In the genomic region with DNA sequence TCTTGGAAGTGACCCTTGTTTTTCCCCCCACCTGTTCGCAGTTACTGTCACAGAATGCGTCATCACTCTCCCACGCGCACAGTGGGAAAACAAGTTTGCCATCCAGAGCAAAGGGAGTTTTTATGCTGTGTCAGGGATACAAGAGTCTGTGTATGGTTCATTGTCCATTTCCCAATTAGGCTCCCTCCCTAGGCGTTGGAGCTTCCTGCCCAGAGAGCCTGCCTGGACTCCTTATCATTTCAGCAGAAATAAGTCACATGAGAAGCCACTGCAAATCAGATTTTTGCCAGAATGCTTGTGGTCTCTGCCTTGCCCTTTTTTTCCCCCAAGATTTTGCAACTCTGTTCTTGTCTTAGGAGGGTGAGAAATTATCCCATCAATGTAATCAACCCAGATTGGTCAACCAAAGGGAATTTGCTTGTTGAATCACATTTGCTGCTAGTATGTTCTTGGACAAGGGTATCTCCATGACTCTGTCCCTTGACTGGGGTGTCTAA, we compare ENCODE assay signal across 23 cellular contexts.
DNase-seq lines count a peak whose midpoint lies in the region; ATAC-seq and TF ChIP-seq lines count a peak whose summit lies in the region.
"Had no signal": no experiment of that assay in that cellular context is flagged by ENCODE, and none has a peak within 500 bp of the region (broad histone marks: within the 10 kb centered on the region; RNA-seq: fewer than 3 reads in every experiment).

No MANE protein-coding gene starts in this region.

- intact Hi-C loops in uterus (cut with DNase I; ENCODE audit: low total_unique reads): no loop called here

- no peak overlapping the region for H3K27ac Mint-ChIP-seq in stimulated activated naive CD8-positive, alpha-beta T cell treated with anti-CD3 and anti-CD28 coated beads, Interleukin-15, amount 100 ng/mL, for 72 hours
- H3K27ac Mint-ChIP-seq: H9; T-helper 1 cell treated with Interleukin-12 subunit alpha and Interleukin-12 subunit beta and Interleukin-4 antibody, amounts not matched to agents 30 μg/mL and 1 μg/mL, for 36 hours had no signal

- H3K4me3 ChIP-seq in uterus: no peak overlapping the region
- H3K4me3 ChIP-seq: left ventricle myocardium inferior, sigmoid colon had no signal

- peaks cover 28% of the 10 kb centered on the region for H3K4me1 Mint-ChIP-seq in stimulated activated naive CD8-positive, alpha-beta T cell treated with anti-CD3 and anti-CD28 coated beads, Interleukin-15, amount 100 ng/mL, for 72 hours
- H3K4me1 Mint-ChIP-seq: H9 had no signal

- H3K4me3 Mint-ChIP-seq in stimulated activated naive CD8-positive, alpha-beta T cell treated with anti-CD3 and anti-CD28 coated beads, Interleukin-15, amount 100 ng/mL, for 72 hours: no peak overlapping the region
- H3K4me3 Mint-ChIP-seq: H9; T-helper 1 cell treated with Interleukin-12 subunit alpha and Interleukin-12 subunit beta and Interleukin-4 antibody, amounts not matched to agents 30 μg/mL and 1 μg/mL, for 36 hours had no signal

- no peak for TF ChIP-seq POLR2A in uterus (IDR thresholded peaks at IDR 0.05)

- no peaks in the 10 kb centered on the region for H3K27me3 ChIP-seq in uterus
- H3K27me3 ChIP-seq: neutrophil, sigmoid colon had no signal

- DNase-seq in stimulated activated naive CD8-positive, alpha-beta T cell treated with anti-CD3 and anti-CD28 coated beads, Interleukin-15, Interleukin-2, amounts not matched to agents 100 U/mL and 50 U/mL, for 24 hours: peak; percentile 29
- no peak for DNase-seq in stimulated activated naive CD8-positive, alpha-beta T cell treated with anti-CD3 and anti-CD28 coated beads, Interleukin-15, amount 100 ng/mL, for 72 hours
- DNase-seq in astrocyte of the hippocampus (ENCODE audit: low read depth, low spot score): peak; percentile 2
- peak; percentile 1 for DNase-seq in iris pigment epithelial cell (ENCODE audit: low read depth)
- DNase-seq in uterus: peak; percentile 15 to 38
- no peak for DNase-seq in OCI-M2 (lab: John Stamatoyannopoulos, UW; ENCODE audit: unreplicated experiment)
- DNase-seq: activated CD4-positive, CD25-positive, alpha-beta regulatory T cell; activated CD8-positive, alpha-beta memory T cell treated with anti-CD3 and anti-CD28 coated beads, Interleukin-2, amount 50 U/mL, for 4 hours; activated effector memory CD4-positive, alpha-beta T cell treated with anti-CD3 and anti-CD28 coated beads, Interleukin-2, amount 50 U/mL, for 16 hours; AML-193; anterior cingulate cortex; Caco-2; H9; KBM-7; left ventricle myocardium inferior; NCI-H1048; NCI-H2081 treated with DMSO at 0.1 percent for 48 hours; NCI-H524 treated with DMSO at 0.1 percent for 48 hours; sigmoid colon had no signal

- no peaks in the 10 kb centered on the region for H3K36me3 ChIP-seq in uterus
- H3K36me3 ChIP-seq: left ventricle myocardium inferior, neutrophil, sigmoid colon had no signal

- no peaks in the 10 kb centered on the region for H3K9me3 ChIP-seq in uterus
- H3K9me3 ChIP-seq: Caco-2, left ventricle myocardium inferior, neutrophil, sigmoid colon had no signal

- H3K9me3 Mint-ChIP-seq in stimulated activated naive CD8-positive, alpha-beta T cell treated with anti-CD3 and anti-CD28 coated beads, Interleukin-15, amount 100 ng/mL, for 72 hours: peaks cover 4 to 17% of the 10 kb centered on the region in 2 donors

- H3K27ac ChIP-seq in uterus: no peak overlapping the region
- H3K27ac ChIP-seq: left ventricle myocardium inferior, neutrophil, sigmoid colon had no signal

- no peaks in the 10 kb centered on the region for H3K4me1 ChIP-seq in uterus
- H3K4me1 ChIP-seq: Caco-2, left ventricle myocardium inferior, sigmoid colon had no signal

- peaks cover 10% of the 10 kb centered on the region for H3K27me3 Mint-ChIP-seq in stimulated activated naive CD8-positive, alpha-beta T cell treated with anti-CD3 and anti-CD28 coated beads, Interleukin-15, amount 100 ng/mL, for 72 hours

- ATAC-seq in stimulated activated naive CD8-positive, alpha-beta T cell treated with anti-CD3 and anti-CD28 coated beads, Interleukin-15, Interleukin-2, amounts not matched to agents 100 U/mL and 50 U/mL, for 24 hours: peak; percentile 24
- ATAC-seq in stimulated activated naive CD8-positive, alpha-beta T cell treated with anti-CD3 and anti-CD28 coated beads, Interleukin-15, amount 100 ng/mL, for 72 hours: no peak
- ATAC-seq in GM19397 (IDR thresholded peaks at IDR 0.05; ENCODE audit: unreplicated experiment) (no peak), GM21786 (IDR thresholded peaks at IDR 0.05; ENCODE audit: unreplicated experiment) (no peak)

- TF ChIP-seq CTCF in uterus (IDR thresholded peaks at IDR 0.05): no peak

Comparison
In these comparisons a context has a peak if more than half of its experiments do, and no peak if none do; other contexts are left out.
1. DNase-seq: peak in stimulated activated naive CD8-positive, alpha-beta T cell treated with anti-CD3 and anti-CD28 coated beads, Interleukin-15, Interleukin-2, amounts not matched to agents 100 U/mL and 50 U/mL, for 24 hours (single experiment), astrocyte of the hippocampus (single experiment), iris pigment epithelial cell (single experiment) and uterus (2 of 2); none in stimulated activated naive CD8-positive, alpha-beta T cell treated with anti-CD3 and anti-CD28 coated beads, Interleukin-15, amount 100 ng/mL, for 72 hours (0 of 2) and OCI-M2 (single experiment).